In the genomic region with DNA sequence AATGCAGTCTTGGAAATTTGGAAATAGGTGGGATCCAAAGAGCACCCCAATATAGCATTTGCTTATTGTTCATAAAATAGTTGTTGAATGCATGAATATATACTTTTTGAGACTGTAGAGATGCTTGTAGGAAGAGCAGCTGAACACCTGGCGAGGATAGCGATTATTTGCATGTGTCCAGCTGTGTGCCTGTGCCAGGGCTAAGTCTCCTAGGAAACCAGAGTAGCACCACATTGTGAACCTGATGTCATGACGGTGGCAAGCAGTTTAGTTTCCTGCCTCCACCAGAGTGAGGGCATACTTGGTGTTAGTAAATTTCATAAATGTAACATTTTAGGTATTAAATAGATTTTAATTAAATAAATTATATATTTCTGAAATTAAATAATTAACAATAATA, we compare ENCODE assay signal across 18 cellular contexts. TPM values are rescaled to one million over a fixed set of nuclear protein-coding genes. Genes with fewer than 3 reads are reported as not detected.
DNase-seq lines count a peak whose midpoint lies in the region; ATAC-seq, FAIRE-seq and TF ChIP-seq lines count a peak whose summit lies in the region.
"Had no signal": no experiment of that assay in that cellular context is flagged by ENCODE, and none has a peak within 500 bp of the region (broad histone marks: within the 10 kb centered on the region; RNA-seq: fewer than 3 reads in every experiment).

No MANE protein-coding gene starts in this region.

- H3K36me3 ChIP-seq in OCI-LY7 (ENCODE audit: insufficient read depth, low read length) (no peaks in the 10 kb centered on the region), pancreas (no peaks in the 10 kb centered on the region)
- H3K36me3 ChIP-seq: left ventricle myocardium inferior, upper lobe of right lung had no signal

- intact Hi-C loops in OCI-LY7 (cut with micrococcal nuclease; ENCODE audit: unreplicated experiment): no loop called here
- intact Hi-C loops in pancreas (cut with DNase I): no loop called here

- DNase-seq in NCI-H2227 (lab: John Stamatoyannopoulos, UW; ENCODE audit: unreplicated experiment) (peak; percentile 25), NCI-H2227 treated with DMSO at 0.1 percent for 48 hours (lab: John Stamatoyannopoulos, UW) (no peak), NCI-H2171 treated with DMSO at 0.1 percent for 48 hours (lab: John Stamatoyannopoulos, UW) (peak; percentile 65), OCI-LY7 (ENCODE audit: low spot score) (peak; percentile 58), pancreas (peak in 2 of 6 donors; percentile 50 to 58), hippocampal formation (lab: John Stamatoyannopoulos, UW) (no peak)
- DNase-seq: activated CD4-positive, alpha-beta memory T cell treated with anti-CD3 and anti-CD28 coated beads, Interleukin-2, amount 10 ng/mL, durations not matched to agents 7 days and 5 days; activated T-cell treated with anti-CD3 and anti-CD28 coated beads, Interleukin-2, amount 50 U/mL, for 4 hours; left ventricle myocardium inferior; NCI-H446 treated with DMSO at 0.1 percent for 48 hours; occipital lobe; stimulated activated naive CD8-positive, alpha-beta T cell treated with anti-CD3 and anti-CD28 coated beads, Interleukin-15, amount 100 ng/mL, for 72 hours; upper lobe of right lung had no signal

- BruUV-seq in OCI-LY7 (replicated peaks; lab: Mats Ljungman, UMichigan): no TSS peak

- H3K4me3 ChIP-seq in OCI-LY7 (ENCODE audit: low read depth, low read length, poor library complexity, severe bottlenecking) (no peak overlapping the region), pancreas (no peak overlapping the region)
- H3K4me3 ChIP-seq: left ventricle myocardium inferior, upper lobe of right lung had no signal

- 58 to 69% methylated on average over 3 of the region's 3 CpGs for WGBS in pancreas, 2 donors

- POLR2A ChIA-PET in OCI-LY7 (lab: Charles Lee): interaction anchor here (0.6 to 1.1 kb wide), 2 partner anchors 23 to 76 kb away, joined by 3 to 5 read pairs; no protein-coding TSS in a partner anchor

- no peaks in the 10 kb centered on the region for H3K27me3 ChIP-seq in pancreas
- H3K27me3 ChIP-seq: upper lobe of right lung had no signal

- peak; percentile 8 to 66 (median 50) for ATAC-seq in pancreas
- no peak for ATAC-seq in HG02763 (IDR thresholded peaks at IDR 0.05; ENCODE audit: unreplicated experiment)
- no peak for ATAC-seq in GM18861 (IDR thresholded peaks at IDR 0.05; ENCODE audit: unreplicated experiment)
- ATAC-seq: activated naive CD4-positive, alpha-beta T cell treated with anti-CD3 and anti-CD28 coated beads, Interleukin-2, amount 50 U/mL, for 72 hours; activated T-cell treated with anti-CD3 and anti-CD28 coated beads, Interleukin-2, amount 50 U/mL, for 4 hours; sciatic nerve; stimulated activated naive CD8-positive, alpha-beta T cell treated with anti-CD3 and anti-CD28 coated beads, Interleukin-15, amount 100 ng/mL, for 72 hours; upper lobe of right lung had no signal

- FAIRE-seq in pancreas (lab: Jason Lieb, UNC): no peak
- FAIRE-seq: frontal cortex had no signal

- peak overlapping the region; percentile 46 for H3K4me2 ChIP-seq in OCI-LY7 (ENCODE audit: low read length)

- H3K4me1 ChIP-seq in OCI-LY7 (ENCODE audit: insufficient read depth, low read length, poor library complexity, severe bottlenecking) (peaks cover 12% of the 10 kb centered on the region), pancreas (peaks cover 10 to 26% (median 14%) of the 10 kb centered on the region in 3 donors)

- TF ChIP-seq CTCF in OCI-LY7 (conservative IDR thresholded peaks at IDR 0.05; ENCODE audit: low read length): no peak
- no peak for TF ChIP-seq CTCF in pancreas (IDR thresholded peaks at IDR 0.05)

- H3K79me2 ChIP-seq in OCI-LY7 (ENCODE audit: insufficient read depth, low read depth, low read length): no peaks in the 10 kb centered on the region

- H3K9me3 ChIP-seq in OCI-LY7 (ENCODE audit: low read length): peaks cover 8% of the 10 kb centered on the region; the same call in 1 of the 2 replicates
- H3K9me3 ChIP-seq in pancreas: no peaks in the 10 kb centered on the region
- H3K9me3 ChIP-seq: upper lobe of right lung had no signal

- CTCF ChIA-PET in OCI-LY7 (lab: Charles Lee; ENCODE audit: unreplicated experiment): no interaction called here

- H4K20me1 ChIP-seq in OCI-LY7 (ENCODE audit: insufficient read depth, low read length): no peaks in the 10 kb centered on the region

- no peaks in the 10 kb centered on the region for H3K9me2 ChIP-seq in OCI-LY7 (ENCODE audit: insufficient read depth, low read length)

- H2AFZ ChIP-seq in OCI-LY7 (ENCODE audit: low read length): no peak overlapping the region

- H3K27ac ChIP-seq in OCI-LY7 (ENCODE audit: low read depth, low read length, poor library complexity, severe bottlenecking) (no peak overlapping the region), pancreas (no peak overlapping the region)
- H3K27ac ChIP-seq: left ventricle myocardium inferior, upper lobe of right lung had no signal

RNA-seq across cellular contexts. Expression of a gene that starts 37.3 kb away (rescaled TPM):
- 30.2 and 40.6 TPM in 2 replicates for total RNA-seq in OCI-LY7 (2014; rRNA removed; shearing (Covaris generic))
- total RNA-seq in OCI-LY7 (2022): 64.6 and 65.9 TPM in 2 replicates
- 10 to 100 TPM; 47.0 to 95.6 (median 55.0) TPM for total RNA-seq in pancreas
- 10 to 100 TPM; 57.2 to 93.6 TPM for polyA plus RNA-seq in pancreas

Comparison
In these comparisons a context has a peak if more than half of its experiments do, and no peak if none do; other contexts are left out.
1. DNase-seq: peak in NCI-H2227 (single experiment), NCI-H2171 treated with DMSO at 0.1 percent for 48 hours (single experiment) and OCI-LY7 (single experiment); none in NCI-H2227 treated with DMSO at 0.1 percent for 48 hours (single experiment) and hippocampal formation (0 of 2).
2. ATAC-seq: peak in pancreas (4 of 4); none in HG02763 (single experiment) and GM18861 (single experiment).